29 cellular contexts compared by ENCODE assay signal in genomic region chr1:169849346-169850022, GRCh38.
"Had no signal": no experiment of that assay in that cellular context is flagged by ENCODE, and none has a peak within 500 bp of the region (broad histone marks: within the 10 kb centered on the region; RNA-seq: fewer than 3 reads in every experiment).

No MANE protein-coding gene starts in this region.

- H3K27me3 Mint-ChIP-seq: activated B cell treated with CpG ODN at 0.5 μM for 24 hours; activated CD8-positive, alpha-beta T cell treated with anti-CD3 and anti-CD28 coated beads for 36 hours; activated naive CD8-positive, alpha-beta T cell; activated T-helper 17 cell treated with anti-CD3 and anti-CD28 coated beads, Interleukin-2, amount 50 U/mL, for 72 hours; memory B cell; naive thymus-derived CD4-positive, alpha-beta T cell; stimulated activated memory B cell treated with anti-CD40 and anti-IgM and Interleukin-4, amounts not matched to agents 10 μg/mL and 1 μg/mL and 100 μg/mL, for 72 hours; T-helper 17 cell had no signal

- H3K27me3 ChIP-seq: adrenal gland, body of pancreas, dorsolateral prefrontal cortex, gastrocnemius medialis, pancreas, suprapubic skin, tibial artery had no signal

- H3K4me1 ChIP-seq: adrenal gland, body of pancreas, gastrocnemius medialis, pancreas, psoas muscle, suprapubic skin, tibial artery had no signal

- H3K9me3 ChIP-seq: adrenal gland, body of pancreas, gastrocnemius medialis, pancreas, psoas muscle, suprapubic skin, tibial artery had no signal

- DNase-seq: activated B cell treated with CpG ODN at 0.5 μM for 24 hours; activated CD4-positive, alpha-beta T cell treated with anti-CD3 and anti-CD28 coated beads, Interleukin-2, amount 50 U/mL, for 1 hour; activated CD8-positive, alpha-beta T cell treated with anti-CD3 and anti-CD28 coated beads for 36 hours; activated T-cell treated with anti-CD3 and anti-CD28 coated beads, Interleukin-2, amount 50 U/mL, for 4 hours; adrenal gland; aorta; body of pancreas; dorsolateral prefrontal cortex; effector memory CD4-positive, alpha-beta T cell; gastrocnemius medialis; glutamatergic neuron; midbrain; naive thymus-derived CD4-positive, alpha-beta T cell; pancreas; psoas muscle; stimulated activated CD4-positive, alpha-beta T cell treated with anti-CD3 and anti-CD28 coated beads, Interleukin-1b, Interleukin-23, amount 100 ng/mL, for 48 hours; stimulated activated CD4-positive, alpha-beta T cell treated with anti-CD3 and anti-CD28 coated beads, Interleukin-4, amount 100 ng/mL, for 4 hours; stimulated activated CD8-positive, alpha-beta memory T cell treated with anti-CD3 and anti-CD28 coated beads, Interleukin-4, amount 100 ng/mL, for 48 hours; T-helper 17 cell; T1000; tibial artery had no signal

- H3K4me2 ChIP-seq: smooth muscle cell had no signal

- H3K4me3 ChIP-seq: adrenal gland, body of pancreas, coronary artery, dorsolateral prefrontal cortex, gastrocnemius medialis, pancreas, psoas muscle, smooth muscle cell, suprapubic skin, tibial artery had no signal

- H3K4me3 Mint-ChIP-seq: activated B cell treated with CpG ODN at 0.5 μM for 24 hours; activated CD8-positive, alpha-beta T cell treated with anti-CD3 and anti-CD28 coated beads for 36 hours; activated naive CD8-positive, alpha-beta T cell; activated T-cell treated with anti-CD3 and anti-CD28 coated beads, Interleukin-2, amount 50 U/mL, for 4 hours; activated T-helper 17 cell treated with anti-CD3 and anti-CD28 coated beads, Interleukin-2, amount 50 U/mL, for 72 hours; memory B cell; naive thymus-derived CD4-positive, alpha-beta T cell; stimulated activated memory B cell treated with anti-CD40 and anti-IgM and Interleukin-4, amounts not matched to agents 10 μg/mL and 1 μg/mL and 100 μg/mL, for 72 hours; T-helper 17 cell had no signal

- H3K9me3 Mint-ChIP-seq: activated B cell treated with CpG ODN at 0.5 μM for 24 hours; activated CD8-positive, alpha-beta T cell treated with anti-CD3 and anti-CD28 coated beads for 36 hours; activated T-cell treated with anti-CD3 and anti-CD28 coated beads, Interleukin-2, amount 50 U/mL, for 4 hours; activated T-helper 17 cell treated with anti-CD3 and anti-CD28 coated beads, Interleukin-2, amount 50 U/mL, for 72 hours; memory B cell; stimulated activated memory B cell treated with anti-CD40 and anti-IgM and Interleukin-4, amounts not matched to agents 10 μg/mL and 1 μg/mL and 100 μg/mL, for 72 hours had no signal

- H3K4me1 Mint-ChIP-seq: activated B cell treated with CpG ODN at 0.5 μM for 24 hours; activated T-helper 17 cell treated with anti-CD3 and anti-CD28 coated beads, Interleukin-2, amount 50 U/mL, for 72 hours; memory B cell had no signal

- H3K27ac ChIP-seq: adrenal gland, body of pancreas, coronary artery, gastrocnemius medialis, pancreas, psoas muscle, suprapubic skin, tibial artery had no signal

- FAIRE-seq: islet of Langerhans, pancreas had no signal

- H3K27ac Mint-ChIP-seq: activated B cell treated with CpG ODN at 0.5 μM for 24 hours; activated CD8-positive, alpha-beta T cell treated with anti-CD3 and anti-CD28 coated beads for 36 hours; activated naive CD8-positive, alpha-beta T cell; activated T-helper 17 cell treated with anti-CD3 and anti-CD28 coated beads, Interleukin-2, amount 50 U/mL, for 72 hours; memory B cell; stimulated activated memory B cell treated with anti-CD40 and anti-IgM and Interleukin-4, amounts not matched to agents 10 μg/mL and 1 μg/mL and 100 μg/mL, for 72 hours; T-helper 17 cell had no signal
